In the genomic region with DNA sequence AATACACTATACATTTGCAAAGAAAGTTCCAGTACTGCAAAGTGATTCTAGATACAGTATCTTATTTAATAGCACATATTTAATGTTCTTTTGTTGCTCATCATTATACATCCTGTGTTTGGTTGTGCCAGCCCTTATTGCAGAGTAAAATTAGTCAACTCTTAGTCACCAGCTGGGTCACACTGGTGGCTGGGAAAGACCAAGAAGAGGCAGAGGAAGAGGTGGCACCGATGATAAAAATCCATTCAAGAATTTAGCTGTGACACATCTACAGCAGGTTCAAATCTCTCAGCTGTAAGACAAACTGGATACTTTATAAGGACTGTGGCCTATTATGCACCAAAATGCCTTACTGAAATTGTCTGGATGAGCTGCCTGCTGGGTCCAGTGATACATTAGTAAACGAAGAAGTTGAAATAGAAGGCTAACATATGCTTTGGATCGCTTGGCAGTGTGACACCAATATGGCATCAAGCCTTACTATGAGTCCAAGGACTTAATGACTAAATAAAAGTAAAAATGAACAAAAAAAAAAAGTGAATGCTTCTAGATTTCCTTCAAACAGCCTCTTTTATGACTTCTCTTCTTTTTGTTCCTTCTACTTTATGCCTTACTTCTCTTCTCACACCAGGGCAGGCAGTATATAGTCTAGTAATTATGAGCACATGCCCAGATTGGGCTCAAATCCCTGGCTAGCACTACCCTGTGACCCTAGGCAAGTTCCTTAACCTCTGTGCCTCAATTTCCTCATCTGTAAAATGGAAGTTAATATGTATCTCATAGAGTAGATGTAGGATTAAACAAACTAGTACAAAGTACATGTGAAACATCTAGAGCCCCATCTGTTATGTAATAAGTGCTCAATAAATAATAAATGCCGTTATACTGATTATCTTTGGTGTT, we compare ENCODE assay signal across 13 cellular contexts. TPM values are rescaled to one million over a fixed set of nuclear protein-coding genes. Genes with fewer than 3 reads are reported as not detected.
DNase-seq lines count a peak whose midpoint lies in the region; ATAC-seq, FAIRE-seq and TF ChIP-seq lines count a peak whose summit lies in the region.
"Had no signal": no experiment of that assay in that cellular context is flagged by ENCODE, and none has a peak within 500 bp of the region (broad histone marks: within the 10 kb centered on the region; RNA-seq: fewer than 3 reads in every experiment).

No MANE protein-coding gene starts in this region.

- H3K27ac ChIP-seq in spleen, result no peak overlapping the region
- H3K27ac ChIP-seq: SJSA1 had no signal

- peaks cover 0 to 5% (median 0%) of the 10 kb centered on the region in 6 donors for H3K4me1 ChIP-seq in spleen

- no peaks in the 10 kb centered on the region for H3K27me3 ChIP-seq in spleen (replicated peaks in 1 of 7)
- H3K27me3 ChIP-seq: adrenal gland, SJSA1 had no signal

- FAIRE-seq in urothelium cell line (lab: Jason Lieb, UNC) (no peak), GM12892 (lab: Jason Lieb, UNC) (no peak)

- peak overlapping the region; percentile 3 to 19 for H3K27ac Mint-ChIP-seq in natural killer cell treated with Interleukin-12 subunit alpha and Interleukin-12 subunit beta and Interleukin-15 and Interleukin-18, amount 100 ng/mL, for 72 hours
- H3K27ac Mint-ChIP-seq in natural killer cell, result no peak overlapping the region
- H3K27ac Mint-ChIP-seq in activated CD4-positive, alpha-beta memory T cell treated with anti-CD3 and anti-CD28 coated beads, Interleukin-2, amount 10 ng/mL, durations not matched to agents 7 days and 5 days, result no peak overlapping the region

- no peak overlapping the region for H3K4me3 Mint-ChIP-seq in natural killer cell treated with Interleukin-12 subunit alpha and Interleukin-12 subunit beta and Interleukin-15 and Interleukin-18, amount 100 ng/mL, for 72 hours
- no peak overlapping the region for H3K4me3 Mint-ChIP-seq in natural killer cell
- H3K4me3 Mint-ChIP-seq in activated CD4-positive, alpha-beta memory T cell treated with anti-CD3 and anti-CD28 coated beads, Interleukin-2, amount 10 ng/mL, durations not matched to agents 7 days and 5 days, result no peak overlapping the region
- H3K4me3 Mint-ChIP-seq: CD14-positive monocyte had no signal

- DNase-seq in natural killer cell treated with Interleukin-12 subunit alpha and Interleukin-12 subunit beta and Interleukin-15 and Interleukin-18, amount 100 ng/mL, for 72 hours (ENCODE audit: low spot score), result no peak
- DNase-seq in natural killer cell, result no peak
- DNase-seq in activated CD4-positive, alpha-beta memory T cell treated with anti-CD3 and anti-CD28 coated beads, Interleukin-2, amount 10 ng/mL, durations not matched to agents 7 days and 5 days, result peak; percentile 22
- DNase-seq in foreskin fibroblast, result peak; percentile 74 to 81
- peak; percentile 24 for DNase-seq in urothelium cell line (ENCODE audit: low spot score)
- DNase-seq in spleen, result no peak
- no peak for DNase-seq in GM12892 (ENCODE audit: insufficient read length)
- DNase-seq: hippocampal formation, MM.1S had no signal

- peaks cover 20 to 22% of the 10 kb centered on the region in 2 donors for H3K4me1 Mint-ChIP-seq in natural killer cell treated with Interleukin-12 subunit alpha and Interleukin-12 subunit beta and Interleukin-15 and Interleukin-18, amount 100 ng/mL, for 72 hours (ENCODE audit: low read depth in 2 of 2)
- peaks cover 0 to 5% of the 10 kb centered on the region in 2 donors for H3K4me1 Mint-ChIP-seq in natural killer cell
- H3K4me1 Mint-ChIP-seq in activated CD4-positive, alpha-beta memory T cell treated with anti-CD3 and anti-CD28 coated beads, Interleukin-2, amount 10 ng/mL, durations not matched to agents 7 days and 5 days, result peaks cover 25% of the 10 kb centered on the region
- H3K4me1 Mint-ChIP-seq: CD14-positive monocyte had no signal

- peaks cover 0 to 63% (median 33%) of the 10 kb centered on the region in 6 donors for H3K36me3 ChIP-seq in spleen
- H3K36me3 ChIP-seq: adrenal gland had no signal

- H3K9me3 Mint-ChIP-seq in natural killer cell treated with Interleukin-12 subunit alpha and Interleukin-12 subunit beta and Interleukin-15 and Interleukin-18, amount 100 ng/mL, for 72 hours, result no peaks in the 10 kb centered on the region
- no peaks in the 10 kb centered on the region for H3K9me3 Mint-ChIP-seq in natural killer cell
- H3K9me3 Mint-ChIP-seq in activated CD4-positive, alpha-beta memory T cell treated with anti-CD3 and anti-CD28 coated beads, Interleukin-2, amount 10 ng/mL, durations not matched to agents 7 days and 5 days, result no peaks in the 10 kb centered on the region
- H3K9me3 Mint-ChIP-seq: CD14-positive monocyte had no signal

- intact Hi-C loops in natural killer cell (cut with micrococcal nuclease) (loop anchor here (1.0 kb wide), 2 partner anchors 242 to 368 kb away; no protein-coding TSS in a partner anchor), spleen (cut with DNase I; ENCODE audit: low total_unique reads) (loop anchor here (5.0 kb wide), 1 partner anchor 368 kb away; no protein-coding TSS in a partner anchor)

- TF ChIP-seq POLR2A in spleen (IDR thresholded peaks at IDR 0.05), result no peak
- TF ChIP-seq POLR2A in GM12892 (IDR thresholded peaks at IDR 0.05; ENCODE audit: low read depth, low read length), result no peak

- TF ChIP-seq CTCF in natural killer cell (IDR thresholded peaks at IDR 0.05) (no peak), foreskin fibroblast (IDR thresholded peaks at IDR 0.05; ENCODE audit: low read depth, low read length) (no peak), spleen (IDR thresholded peaks at IDR 0.05 in 8 of 11, conservative IDR thresholded peaks at IDR 0.05 in 3 of 11) (no peak)

- H3K36me3 Mint-ChIP-seq in natural killer cell treated with Interleukin-12 subunit alpha and Interleukin-12 subunit beta and Interleukin-15 and Interleukin-18, amount 100 ng/mL, for 72 hours, result no peaks in the 10 kb centered on the region
- H3K36me3 Mint-ChIP-seq in natural killer cell, result no peaks in the 10 kb centered on the region
- H3K36me3 Mint-ChIP-seq in activated CD4-positive, alpha-beta memory T cell treated with anti-CD3 and anti-CD28 coated beads, Interleukin-2, amount 10 ng/mL, durations not matched to agents 7 days and 5 days (ENCODE audit: low read depth), result peaks cover 16% of the 10 kb centered on the region

- no peaks in the 10 kb centered on the region for H3K27me3 Mint-ChIP-seq in natural killer cell treated with Interleukin-12 subunit alpha and Interleukin-12 subunit beta and Interleukin-15 and Interleukin-18, amount 100 ng/mL, for 72 hours
- H3K27me3 Mint-ChIP-seq in natural killer cell (ENCODE audit: low read depth in 2 of 2), result no peaks in the 10 kb centered on the region
- H3K27me3 Mint-ChIP-seq in activated CD4-positive, alpha-beta memory T cell treated with anti-CD3 and anti-CD28 coated beads, Interleukin-2, amount 10 ng/mL, durations not matched to agents 7 days and 5 days, result no peaks in the 10 kb centered on the region

- no peaks in the 10 kb centered on the region for H3K9me3 ChIP-seq in spleen
- H3K9me3 ChIP-seq: adrenal gland, SJSA1 had no signal

- POLR2A ChIA-PET in activated CD4-positive, alpha-beta memory T cell treated with anti-CD3 and anti-CD28 coated beads, Interleukin-2, amount 10 ng/mL, durations not matched to agents 7 days and 5 days (lab: Charles Lee), result interaction anchor here (1.0 to 1.4 kb wide), 2 partner anchors 109 to 192 kb away, joined by 3 to 6 read pairs; a partner anchor contains a TSS

- CTCF ChIA-PET in activated CD4-positive, alpha-beta memory T cell treated with anti-CD3 and anti-CD28 coated beads, Interleukin-2, amount 10 ng/mL, durations not matched to agents 7 days and 5 days (lab: Charles Lee), result interaction anchor here (0.7 to 4.6 kb wide), 17 partner anchors 10 to 368 kb away, joined by 3 to 30 read pairs (median 5); a partner anchor contains a TSS

- no peak overlapping the region for H3K4me3 ChIP-seq in foreskin fibroblast (ENCODE audit: low read depth in 1 of 2, low read length in 2 of 2)
- H3K4me3 ChIP-seq in spleen, result no peak overlapping the region
- H3K4me3 ChIP-seq: adrenal gland, SJSA1 had no signal

- peak; percentile 69 to 85 for ATAC-seq in natural killer cell treated with Interleukin-12 subunit alpha and Interleukin-12 subunit beta and Interleukin-15 and Interleukin-18, amount 100 ng/mL, for 72 hours
- ATAC-seq in natural killer cell (no peak), HG02870 (IDR thresholded peaks at IDR 0.05; ENCODE audit: unreplicated experiment) (no peak)

- 65 to 86% (median 69%) methylated on average over 4 of the region's 4 CpGs for WGBS in spleen, 5 donors

RNA-seq across cellular contexts. Expression of a gene that starts 29.4 kb away (rescaled TPM):
- 10 to 100 TPM; 18.5 to 27.3 TPM for total RNA-seq in natural killer cell treated with Interleukin-12 subunit alpha and Interleukin-12 subunit beta and Interleukin-15 and Interleukin-18, amount 100 ng/mL, for 72 hours
- total RNA-seq in natural killer cell (10 to 100 TPM; 11.4 to 18.2 (median 14.0) TPM), spleen (10 to 100 TPM; 11.3 to 15.6 (median 14.1) TPM)
- 10 to 100 TPM; 23.5 to 24.0 TPM for total RNA-seq in activated CD4-positive, alpha-beta memory T cell treated with anti-CD3 and anti-CD28 coated beads, Interleukin-2, amount 10 ng/mL, durations not matched to agents 7 days and 5 days
- 10 to 100 TPM in 1 of 3 donors, 1 to 10 TPM in 2; 8.0 to 12.4 (median 9.8) TPM for polyA plus RNA-seq in spleen
- polyA plus RNA-seq in GM12892 (2012; ENCODE audit: missing spikeins), result 19.5 TPM

Comparison
In these comparisons a context has a peak if more than half of its experiments do, and no peak if none do; other contexts are left out.
1. ATAC-seq: peak in natural killer cell treated with Interleukin-12 subunit alpha and Interleukin-12 subunit beta and Interleukin-15 and Interleukin-18, amount 100 ng/mL, for 72 hours (2 of 2); none in natural killer cell (0 of 3) and HG02870 (single experiment).
2. H3K27ac Mint-ChIP-seq: peak in natural killer cell treated with Interleukin-12 subunit alpha and Interleukin-12 subunit beta and Interleukin-15 and Interleukin-18, amount 100 ng/mL, for 72 hours (2 of 2); none in natural killer cell (0 of 2) and activated CD4-positive, alpha-beta memory T cell treated with anti-CD3 and anti-CD28 coated beads, Interleukin-2, amount 10 ng/mL, durations not matched to agents 7 days and 5 days (single experiment).
3. DNase-seq: peak in activated CD4-positive, alpha-beta memory T cell treated with anti-CD3 and anti-CD28 coated beads, Interleukin-2, amount 10 ng/mL, durations not matched to agents 7 days and 5 days (single experiment), foreskin fibroblast (2 of 2) and urothelium cell line (single experiment); none in natural killer cell treated with Interleukin-12 subunit alpha and Interleukin-12 subunit beta and Interleukin-15 and Interleukin-18, amount 100 ng/mL, for 72 hours (single experiment), natural killer cell (single experiment), spleen (single experiment) and GM12892 (single experiment).